In genomic region chr12:106741247-106741646, GRCh38 we compare ENCODE assay signal across 22 cellular contexts. TPM values are rescaled to one million over a fixed set of nuclear protein-coding genes. Genes with fewer than 3 reads are reported as not detected.
A peak's percentile ranks its signal among the peaks of the same experiment; 100 is the strongest.
DNase-seq lines count a peak whose midpoint lies in the region; TF ChIP-seq lines count a peak whose summit lies in the region.
"Had no signal": no experiment of that assay in that cellular context is flagged by ENCODE, and none has a peak within 500 bp of the region (broad histone marks: within the 10 kb centered on the region; RNA-seq: fewer than 3 reads in every experiment).

No MANE protein-coding gene starts in this region.

- WGBS in mesodermal cell (ENCODE audit: insufficient coverage in 2 of 2), 2 experiments, result no CpG with 5 or more reads among the region's 2 CpGs

- peaks cover 8% of the 10 kb centered on the region; the same call in 1 of the 2 replicates for H3K4me1 ChIP-seq in HEK293 (ENCODE audit: control insufficient read depth, insufficient read depth, low read length)
- H3K4me1 ChIP-seq in mesodermal cell (ENCODE audit: control insufficient read depth, insufficient read depth, low read length, poor library complexity, severe bottlenecking), result peaks cover 28% of the 10 kb centered on the region
- H3K4me1 ChIP-seq: BLaER1 had no signal

- POLR2A ChIA-PET in HEK293 (lab: Yijun Ruan, JAX), result no interaction called here

- CTCF ChIA-PET in HEK293 (lab: Yijun Ruan, JAX), result no interaction called here

- H3K9me3 ChIP-seq in HEK293 (ENCODE audit: control insufficient read depth, insufficient read depth, low read depth, low read length) (no peaks in the 10 kb centered on the region), mesodermal cell (ENCODE audit: control insufficient read depth, low read length) (no peaks in the 10 kb centered on the region)
- H3K9me3 ChIP-seq: BE2C, BLaER1 had no signal

- no peak overlapping the region for H3K27ac ChIP-seq in HEK293 (ENCODE audit: extremely low read depth, low read depth, low read length)
- H3K27ac ChIP-seq in mesodermal cell (ENCODE audit: low read depth, low read length, severe bottlenecking), result peak overlapping the region; percentile 76
- no peak overlapping the region for H3K27ac ChIP-seq in caudate nucleus (ENCODE audit: low read depth, low read length)
- H3K27ac ChIP-seq: BLaER1 had no signal

- no peaks in the 10 kb centered on the region for H3K36me3 ChIP-seq in HEK293 (ENCODE audit: control insufficient read depth in 2 of 2, insufficient read depth in 1 of 2, low read length in 2 of 2)
- H3K36me3 ChIP-seq in mesodermal cell (ENCODE audit: control insufficient read depth, insufficient read depth, low read length), result no peaks in the 10 kb centered on the region
- H3K36me3 ChIP-seq: BE2C, BLaER1 had no signal

- no peak for DNase-seq in midbrain (lab: John Stamatoyannopoulos, UW)
- DNase-seq in GM20000 (ENCODE audit: low spot score), result no peak
- DNase-seq in caudate nucleus (lab: John Stamatoyannopoulos, UW), result no peak
- DNase-seq: 8988T; ACHN; BE2C; C1 segment of cervical spinal cord; CD4-positive, alpha-beta memory T cell; CD4-positive, CD25-positive, alpha-beta regulatory T cell; CD8-positive, alpha-beta memory T cell; COR-L47; DMS 273 treated with DMSO at 0.1 percent for 48 hours; DMS153; DMS53; DMS79; DND-41; EL; GDM1 had no signal

- no peak overlapping the region for H3K4me3 ChIP-seq in HEK293 (ENCODE audit: low read depth, low read length)
- H3K4me3 ChIP-seq in mesodermal cell (ENCODE audit: extremely low read depth, insufficient read depth, low read length, poor library complexity, severe bottlenecking), result no peak overlapping the region
- H3K4me3 ChIP-seq: BLaER1, GM12878 had no signal

- TF ChIP-seq CTCF in HEK293 (tag by site-specific recombination; IDR thresholded peaks at IDR 0.05), result no peak
- TF ChIP-seq CTCF in GM20000 (IDR thresholded peaks at IDR 0.05; ENCODE audit: extremely low read depth, missing control alignments), result no peak

TF ChIP-seq in HEK293, 187 proteins besides CTCF, POLR2A, EP300 and RAD21:
- TF ChIP-seq SCRT1 (tag by site-specific recombination; IDR thresholded peaks at IDR 0.05; ENCODE audit: borderline replicate concordance), result peak; percentile 16; the same call in 1 of the 2 replicates
- no peak for TF ChIP-seq ZNF654 (tag by site-specific recombination; IDR thresholded peaks at IDR 0.05; ENCODE audit: low read depth)
- TF ChIP-seq SCRT2 (tag by site-specific recombination; IDR thresholded peaks at IDR 0.05), result peak; percentile 57; the same call in 1 of the 2 replicates
TF ChIP-seq in HEK293: peak in this region for 2.

RNA-seq across cellular contexts. Expression of gene RIC8B, which starts 33.2 kb away (rescaled TPM):
- polyA plus RNA-seq in mesodermal cell (2013, experiment 1 of 2), result 15.1 TPM
- 14.5 TPM for polyA plus RNA-seq in mesodermal cell (2013, experiment 2 of 2)
